Comparison of ENCODE assay signal across 19 cellular contexts in the genomic region with DNA sequence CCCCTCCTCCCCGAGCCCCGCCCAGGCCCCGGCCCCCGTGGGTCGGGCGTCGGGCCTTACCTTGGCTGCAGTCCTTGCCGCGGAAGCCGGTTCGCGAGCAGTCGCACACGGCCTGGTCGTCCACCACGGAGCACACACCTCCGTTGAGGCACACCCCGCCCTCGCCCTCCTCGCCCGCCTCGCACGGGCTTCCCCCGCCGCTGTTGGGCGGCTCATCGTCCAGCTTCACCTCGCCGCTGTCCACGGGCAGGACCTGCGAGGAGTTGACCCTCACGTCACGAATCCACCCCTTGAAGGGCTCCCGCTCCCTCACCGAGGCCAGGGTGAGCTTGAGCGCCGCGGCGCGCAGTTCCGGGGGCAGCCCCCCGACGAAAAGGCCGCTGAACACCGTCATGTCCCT. TPM values are rescaled to one million over a fixed set of nuclear protein-coding genes. Genes with fewer than 3 reads are reported as not detected.
DNase-seq lines count a peak whose midpoint lies in the region; ATAC-seq, FAIRE-seq and TF ChIP-seq lines count a peak whose summit lies in the region.
"Had no signal": no experiment of that assay in that cellular context is flagged by ENCODE, and none has a peak within 500 bp of the region (broad histone marks: within the 10 kb centered on the region; RNA-seq: fewer than 3 reads in every experiment).

No MANE protein-coding gene starts in this region.

- H3K36me3 ChIP-seq in neutrophil, result no peaks in the 10 kb centered on the region
- no peaks in the 10 kb centered on the region for H3K36me3 ChIP-seq in upper lobe of right lung

- H3K27me3 ChIP-seq in neutrophil (peaks cover 17% of the 10 kb centered on the region), upper lobe of right lung (no peaks in the 10 kb centered on the region)

- H3K4me1 ChIP-seq in neutrophil (ENCODE audit: control insufficient read depth in 1 of 2, insufficient read depth in 1 of 2, low read depth in 1 of 2, low read length in 1 of 2) (peaks cover 47 to 55% of the 10 kb centered on the region in 2 experiments), upper lobe of right lung (no peaks in the 10 kb centered on the region)

- ATAC-seq in upper lobe of right lung (peak; percentile 10), GM21786 (IDR thresholded peaks at IDR 0.05; ENCODE audit: unreplicated experiment) (no peak), HG03097 (IDR thresholded peaks at IDR 0.05; ENCODE audit: low FRiP score, unreplicated experiment) (no peak)
- ATAC-seq: K562, Panc1 had no signal

- intact Hi-C loops in upper lobe of right lung (cut with DNase I), result no loop called here

- FAIRE-seq in RCC 7860 (lab: Jason Lieb, UNC), result no peak
- FAIRE-seq: G401.6, GM18507, K562 had no signal

- H3K9me3 ChIP-seq in neutrophil (no peaks in the 10 kb centered on the region), upper lobe of right lung (no peaks in the 10 kb centered on the region)

- peak overlapping the region; percentile 61 for H3K27ac ChIP-seq in cingulate gyrus (ENCODE audit: low read depth, low read length)
- H3K27ac ChIP-seq in neutrophil, result peak overlapping the region; percentile 84
- H3K27ac ChIP-seq in upper lobe of right lung, result no peak overlapping the region

- no peak overlapping the region for H3K4me3 ChIP-seq in neutrophil (ENCODE audit: low read depth in 1 of 2, low read length in 1 of 2)
- H3K4me3 ChIP-seq in upper lobe of right lung, result no peak overlapping the region
- H3K4me3 ChIP-seq: K562 had no signal

- DNase-seq in NCI-H2227 (lab: John Stamatoyannopoulos, UW; ENCODE audit: unreplicated experiment) (peak; percentile 26), NCI-H2227 treated with DMSO at 0.1 percent for 48 hours (lab: John Stamatoyannopoulos, UW) (no peak), upper lobe of right lung (no peak), RCC 7860 (ENCODE audit: low spot score) (no peak)
- DNase-seq: 8988T, NCI-H1105 treated with DMSO at 0.1 percent for 48 hours, NCI-H1694, NCI-H2081 treated with DMSO at 0.1 percent for 48 hours, NCI-H226, NCI-H526 had no signal

- TF ChIP-seq CTCF in neutrophil (IDR thresholded peaks at IDR 0.05) (no peak), upper lobe of right lung (IDR thresholded peaks at IDR 0.05) (no peak)

RNA-seq across cellular contexts. Expression of a gene that starts 4.5 kb away (rescaled TPM):
- total RNA-seq in upper lobe of right lung, result 0.26 TPM
- total RNA-seq: K562, SK-MEL-5 had no signal
